ENCODE assay signal across 28 cellular contexts in genomic region chr3:155428558-155428957, GRCh38.
A peak's percentile ranks its signal among the peaks of the same experiment; 100 is the strongest.
DNase-seq lines count a peak whose midpoint lies in the region; ATAC-seq, FAIRE-seq and TF ChIP-seq lines count a peak whose summit lies in the region.
"Had no signal": no experiment of that assay in that cellular context is flagged by ENCODE, and none has a peak within 500 bp of the region (broad histone marks: within the 10 kb centered on the region; RNA-seq: fewer than 3 reads in every experiment).

No MANE protein-coding gene starts in this region.

- H3K9me3 ChIP-seq in astrocyte (ENCODE audit: insufficient read depth, low read depth, low read length) (no peaks in the 10 kb centered on the region), keratinocyte (ENCODE audit: control insufficient read depth, low read depth, low read length) (peaks cover 2% of the 10 kb centered on the region)

- peaks cover 6% of the 10 kb centered on the region for H3K4me1 Mint-ChIP-seq in astrocyte (ENCODE audit: low read depth, unreplicated experiment)
- H3K4me1 Mint-ChIP-seq: mesothelial cell of epicardium; stimulated activated effector memory CD8-positive, alpha-beta T cell treated with anti-CD3 and anti-CD28 coated beads, Interleukin-12 subunit alpha, Interleukin-12 subunit beta, amount 100 ng/mL, for 72 hours had no signal

- H3K36me3 ChIP-seq in astrocyte (ENCODE audit: insufficient read depth, low read length) (no peaks in the 10 kb centered on the region), keratinocyte (ENCODE audit: control insufficient read depth in 2 of 2, extremely low read depth in 1 of 2, insufficient read depth in 2 of 2, low read length in 2 of 2) (no peaks in the 10 kb centered on the region)
- H3K36me3 ChIP-seq: sigmoid colon had no signal

- no peak overlapping the region for H3K4me3 Mint-ChIP-seq in astrocyte (ENCODE audit: unreplicated experiment)
- H3K4me3 Mint-ChIP-seq: activated CD8-positive, alpha-beta T cell treated with anti-CD3 and anti-CD28 coated beads, Interleukin-2, amount 10 ng/mL, durations not matched to agents 7 days and 5 days; mesothelial cell of epicardium; nephron; stimulated activated effector memory CD8-positive, alpha-beta T cell treated with anti-CD3 and anti-CD28 coated beads, Interleukin-12 subunit alpha, Interleukin-12 subunit beta, amount 100 ng/mL, for 72 hours had no signal

- H3K9me3 Mint-ChIP-seq in astrocyte (ENCODE audit: unreplicated experiment), result peaks cover 4% of the 10 kb centered on the region
- H3K9me3 Mint-ChIP-seq: stimulated activated effector memory CD8-positive, alpha-beta T cell treated with anti-CD3 and anti-CD28 coated beads, Interleukin-12 subunit alpha, Interleukin-12 subunit beta, amount 100 ng/mL, for 72 hours had no signal

- TF ChIP-seq CTCF in astrocyte (IDR thresholded peaks at IDR 0.05; ENCODE audit: insufficient read depth, low read depth, low read length) (no peak), keratinocyte (optimal IDR thresholded peaks at IDR 0.05 in 1 of 3, IDR thresholded peaks at IDR 0.05 in 1 of 3, conservative IDR thresholded peaks at IDR 0.05 in 1 of 3; ENCODE audit: extremely low read depth in 1 of 3, insufficient read depth in 2 of 3, low read length in 3 of 3) (no peak)

- no peaks in the 10 kb centered on the region for H3K36me3 Mint-ChIP-seq in astrocyte (ENCODE audit: low read depth, unreplicated experiment)
- H3K36me3 Mint-ChIP-seq: mesothelial cell of epicardium; stimulated activated effector memory CD8-positive, alpha-beta T cell treated with anti-CD3 and anti-CD28 coated beads, Interleukin-12 subunit alpha, Interleukin-12 subunit beta, amount 100 ng/mL, for 72 hours had no signal

- ATAC-seq in HG03280 (IDR thresholded peaks at IDR 0.05; ENCODE audit: unreplicated experiment) (no peak), GM21737 (IDR thresholded peaks at IDR 0.05; ENCODE audit: unreplicated experiment) (no peak)
- ATAC-seq: activated CD4-positive, CD25-positive, alpha-beta regulatory T cell treated with anti-CD3 and anti-CD28 coated beads, Interleukin-2, amount 50 U/mL, for 24 hours; activated CD8-positive, alpha-beta T cell treated with anti-CD3 and anti-CD28 coated beads, Interleukin-2, amount 10 ng/mL, durations not matched to agents 7 days and 5 days; left colon; stimulated activated effector memory CD8-positive, alpha-beta T cell treated with anti-CD3 and anti-CD28 coated beads, Interleukin-12 subunit alpha, Interleukin-12 subunit beta, amount 100 ng/mL, for 72 hours had no signal

- DNase-seq in AG08396 (ENCODE audit: low spot score) (peak; percentile 57), H54 (ENCODE audit: insufficient read length, low spot score) (no peak), astrocyte (ENCODE audit: low read depth) (peak; percentile 96), keratinocyte (ENCODE audit: low read depth, low spot score) (peak; percentile 57), Kasumi-1 (lab: John Stamatoyannopoulos, UW) (no peak), Ammon's horn (ENCODE audit: low spot score) (no peak)
- DNase-seq: ACHN; activated CD8-positive, alpha-beta T cell treated with anti-CD3 and anti-CD28 coated beads, Interleukin-2, amount 10 ng/mL, durations not matched to agents 7 days and 5 days; activated naive CD4-positive, alpha-beta T cell; activated T-cell treated with anti-CD3 and anti-CD28 coated beads, Interleukin-2, amount 50 U/mL, for 1 hour; caudate nucleus; DMS79 treated with DMSO at 0.1 percent for 48 hours; dorsolateral prefrontal cortex; glutamatergic neuron; left colon; NCI-H1092 treated with DMSO at 0.1 percent for 48 hours; NCI-H2081 treated with DMSO at 0.1 percent for 48 hours; posterior cingulate gyrus; sigmoid colon had no signal

- H4K20me1 ChIP-seq in astrocyte (ENCODE audit: insufficient read depth, low read length) (no peaks in the 10 kb centered on the region), keratinocyte (ENCODE audit: control insufficient read depth, extremely low read depth, insufficient read depth, low read length) (no peaks in the 10 kb centered on the region)

- dilution Hi-C loops in keratinocyte (cut with MboI; ENCODE audit: extremely low pct_ligation_motif_present, low sequenced_read_pairs), result no loop called here

- peak overlapping the region; percentile 35 for H3K27ac ChIP-seq in astrocyte (ENCODE audit: low read depth, low read length)
- no peak overlapping the region for H3K27ac ChIP-seq in keratinocyte (ENCODE audit: control insufficient read depth, insufficient read depth, low read length)
- H3K27ac ChIP-seq: dorsolateral prefrontal cortex, epithelial cell of prostate, KMS-11, sigmoid colon had no signal

- FAIRE-seq in H54 (lab: Jason Lieb, UNC), result peak; percentile 52
- no peak for FAIRE-seq in astrocyte (lab: Jason Lieb, UNC)
- no peak for FAIRE-seq in keratinocyte (lab: Jason Lieb, UNC)
- FAIRE-seq: RCC 7860 had no signal

- H3K4me2 ChIP-seq in astrocyte (ENCODE audit: low read length), result peak overlapping the region; percentile 60
- no peak overlapping the region for H3K4me2 ChIP-seq in keratinocyte (ENCODE audit: control insufficient read depth, extremely low read depth, insufficient read depth, low read depth, low read length)
- H3K4me2 ChIP-seq: KMS-11 had no signal

- no peak overlapping the region for H3K4me3 ChIP-seq in astrocyte (ENCODE audit: insufficient read depth, low read depth, low read length)
- no peak overlapping the region for H3K4me3 ChIP-seq in keratinocyte (ENCODE audit: control insufficient read depth in 2 of 3, extremely low read depth in 1 of 3, insufficient read depth in 2 of 3, low read depth in 1 of 3, low read length in 3 of 3)
- H3K4me3 ChIP-seq: dorsolateral prefrontal cortex, sigmoid colon had no signal

- H3K4me1 ChIP-seq in astrocyte (ENCODE audit: insufficient read depth, low read length) (no peaks in the 10 kb centered on the region), keratinocyte (ENCODE audit: control insufficient read depth, extremely low read depth, insufficient read depth, low read length) (peaks cover 10% of the 10 kb centered on the region)
- H3K4me1 ChIP-seq: sigmoid colon had no signal

- TF ChIP-seq POLR2A in H54 (IDR thresholded peaks at IDR 0.05; ENCODE audit: low read depth, low read length), result no peak

- H2AFZ ChIP-seq in astrocyte (ENCODE audit: low read depth, low read length) (no peak overlapping the region), keratinocyte (ENCODE audit: control insufficient read depth, low read length) (no peak overlapping the region)

- H3K27me3 ChIP-seq in astrocyte (ENCODE audit: insufficient read depth, low read length) (no peaks in the 10 kb centered on the region), keratinocyte (ENCODE audit: control insufficient read depth, extremely low read depth, insufficient read depth, low read length) (no peaks in the 10 kb centered on the region)
- H3K27me3 ChIP-seq: dorsolateral prefrontal cortex, sigmoid colon had no signal

- no peaks in the 10 kb centered on the region for H3K27me3 Mint-ChIP-seq in astrocyte (ENCODE audit: low read depth, unreplicated experiment)

- H3K9ac ChIP-seq in astrocyte (ENCODE audit: low read length) (no peak overlapping the region), keratinocyte (ENCODE audit: control insufficient read depth, extremely low read depth, insufficient read depth, low read length) (no peak overlapping the region)
- H3K9ac ChIP-seq: KMS-11 had no signal

- no peaks in the 10 kb centered on the region for H3K9me1 ChIP-seq in keratinocyte (ENCODE audit: control insufficient read depth, extremely low read depth, insufficient read depth, low read length)

- H3K27ac Mint-ChIP-seq in astrocyte (ENCODE audit: unreplicated experiment), result no peak overlapping the region
- H3K27ac Mint-ChIP-seq: activated CD8-positive, alpha-beta T cell treated with anti-CD3 and anti-CD28 coated beads, Interleukin-2, amount 10 ng/mL, durations not matched to agents 7 days and 5 days; mesothelial cell of epicardium; stimulated activated effector memory CD8-positive, alpha-beta T cell treated with anti-CD3 and anti-CD28 coated beads, Interleukin-12 subunit alpha, Interleukin-12 subunit beta, amount 100 ng/mL, for 72 hours had no signal

- H3K79me2 ChIP-seq in astrocyte (ENCODE audit: insufficient read depth, low read length) (no peaks in the 10 kb centered on the region), keratinocyte (ENCODE audit: control insufficient read depth, insufficient read depth, low read length) (no peaks in the 10 kb centered on the region)

Comparison
In these comparisons a context has a peak if more than half of its experiments do, and no peak if none do; other contexts are left out.
1. DNase-seq: peak in AG08396 (single experiment), astrocyte (single experiment) and keratinocyte (single experiment); none in H54 (single experiment), Kasumi-1 (0 of 2) and Ammon's horn (single experiment).